ENCODE assay signal across 15 cellular contexts in genomic region chr4:22668301-22668700, GRCh38. TPM values are rescaled to one million over a fixed set of nuclear protein-coding genes. Genes with fewer than 3 reads are reported as not detected.
DNase-seq lines count a peak whose midpoint lies in the region; ATAC-seq, FAIRE-seq and TF ChIP-seq lines count a peak whose summit lies in the region.
"Had no signal": no experiment of that assay in that cellular context is flagged by ENCODE, and none has a peak within 500 bp of the region (broad histone marks: within the 10 kb centered on the region; RNA-seq: fewer than 3 reads in every experiment).

No MANE protein-coding gene starts in this region.

- no peaks in the 10 kb centered on the region for H4K20me1 ChIP-seq in astrocyte (ENCODE audit: insufficient read depth, low read length)

- no peaks in the 10 kb centered on the region for H3K36me3 ChIP-seq in astrocyte (ENCODE audit: insufficient read depth, low read length)

- H3K36me3 Mint-ChIP-seq in astrocyte (ENCODE audit: low read depth, unreplicated experiment): no peaks in the 10 kb centered on the region
- H3K36me3 Mint-ChIP-seq: stimulated activated naive B cell treated with anti-CD40 and anti-IgM and Interleukin-4, amounts not matched to agents 10 μg/mL and 1 μg/mL and 100 μg/mL, for 72 hours had no signal

- no peaks in the 10 kb centered on the region for H3K27me3 Mint-ChIP-seq in astrocyte (ENCODE audit: low read depth, unreplicated experiment)
- H3K27me3 Mint-ChIP-seq: stimulated activated naive B cell treated with anti-CD40 and anti-IgM and Interleukin-4, amounts not matched to agents 10 μg/mL and 1 μg/mL and 100 μg/mL, for 72 hours had no signal

- TF ChIP-seq CTCF in astrocyte (IDR thresholded peaks at IDR 0.05; ENCODE audit: insufficient read depth, low read depth, low read length): no peak
- no peak for TF ChIP-seq CTCF in GM13977 (IDR thresholded peaks at IDR 0.05; ENCODE audit: extremely low read depth, insufficient read depth, missing control alignments)

- H3K27ac ChIP-seq in astrocyte (ENCODE audit: low read depth, low read length): no peak overlapping the region
- H3K27ac ChIP-seq: body of pancreas had no signal

- H2AFZ ChIP-seq in astrocyte (ENCODE audit: low read depth, low read length): no peak overlapping the region

- H3K27ac Mint-ChIP-seq in astrocyte (ENCODE audit: unreplicated experiment): no peak overlapping the region
- H3K27ac Mint-ChIP-seq: stimulated activated naive B cell treated with anti-CD40 and anti-IgM and Interleukin-4, amounts not matched to agents 10 μg/mL and 1 μg/mL and 100 μg/mL, for 72 hours had no signal

- no peaks in the 10 kb centered on the region for H3K9me3 ChIP-seq in astrocyte (ENCODE audit: insufficient read depth, low read depth, low read length)
- H3K9me3 ChIP-seq: body of pancreas had no signal

- DNase-seq in ACHN (peak; percentile 4), Daoy (ENCODE audit: low read depth) (peak; percentile 1), astrocyte (ENCODE audit: low read depth) (peak; percentile 62), left lobe of liver (ENCODE audit: low spot score) (no peak), LoVo (ENCODE audit: low spot score) (no peak), GM13977 (ENCODE audit: low spot score) (no peak)
- DNase-seq in stimulated activated CD4-positive, alpha-beta T cell treated with anti-CD3 and anti-CD28 coated beads, Interleukin-4, amount 100 ng/mL, for 24 hours: no peak
- DNase-seq: body of pancreas; NCI-H146; NCI-H526 treated with DMSO at 0.1 percent for 48 hours; SHP77 treated with DMSO at 0.1 percent for 48 hours; stimulated activated CD4-positive, alpha-beta T cell treated with anti-CD3 and anti-CD28 coated beads, Interleukin-2, amount 100 ng/mL, for 48 hours; stimulated activated naive B cell treated with anti-CD40 and anti-IgM and Interleukin-4, amounts not matched to agents 10 μg/mL and 1 μg/mL and 100 μg/mL, for 72 hours had no signal

- peak; percentile 39 for ATAC-seq in left lobe of liver
- ATAC-seq in HG03354 (IDR thresholded peaks at IDR 0.05; ENCODE audit: poor library complexity, severe bottlenecking, unreplicated experiment): no peak
- ATAC-seq: body of pancreas; stimulated activated naive B cell treated with anti-CD40 and anti-IgM and Interleukin-4, amounts not matched to agents 10 μg/mL and 1 μg/mL and 100 μg/mL, for 72 hours had no signal

- peaks cover 3% of the 10 kb centered on the region for H3K4me1 ChIP-seq in astrocyte (ENCODE audit: insufficient read depth, low read length)
- H3K4me1 ChIP-seq: body of pancreas had no signal

- no peak for FAIRE-seq in astrocyte (lab: Jason Lieb, UNC)

- H3K9me3 Mint-ChIP-seq in astrocyte (ENCODE audit: unreplicated experiment): no peaks in the 10 kb centered on the region
- H3K9me3 Mint-ChIP-seq: stimulated activated naive B cell treated with anti-CD40 and anti-IgM and Interleukin-4, amounts not matched to agents 10 μg/mL and 1 μg/mL and 100 μg/mL, for 72 hours had no signal

- H3K4me3 Mint-ChIP-seq in astrocyte (ENCODE audit: unreplicated experiment): no peak overlapping the region
- H3K4me3 Mint-ChIP-seq: stimulated activated naive B cell treated with anti-CD40 and anti-IgM and Interleukin-4, amounts not matched to agents 10 μg/mL and 1 μg/mL and 100 μg/mL, for 72 hours had no signal

- peaks cover 7% of the 10 kb centered on the region for H3K4me1 Mint-ChIP-seq in astrocyte (ENCODE audit: low read depth, unreplicated experiment)

- no peaks in the 10 kb centered on the region for H3K79me2 ChIP-seq in astrocyte (ENCODE audit: insufficient read depth, low read length)

- peak overlapping the region; percentile 43 for H3K9ac ChIP-seq in astrocyte (ENCODE audit: low read length)

- in situ Hi-C loops in ACHN (cut with HindIII; ENCODE audit: low pct_ligation_motif_present, low pct_unique_long_range_greater_than_20kb, low sequenced_read_pairs) (no loop called here), GM13977 (cut with MboI; ENCODE audit: low pct_unique_long_range_greater_than_20kb, low sequenced_read_pairs, unreplicated experiment) (no loop called here)

- no peaks in the 10 kb centered on the region for H3K27me3 ChIP-seq in astrocyte (ENCODE audit: insufficient read depth, low read length)
- H3K27me3 ChIP-seq: body of pancreas had no signal

- peak overlapping the region; percentile 50 for H3K4me2 ChIP-seq in astrocyte (ENCODE audit: low read length)

- no peak overlapping the region for H3K4me3 ChIP-seq in astrocyte (ENCODE audit: insufficient read depth, low read depth, low read length)
- H3K4me3 ChIP-seq: body of pancreas, lung had no signal

RNA-seq across cellular contexts. Expression of gene GBA3, which starts 24.4 kb away (rescaled TPM):
- 0.18 TPM in 1 of 2 replicates, not detected in the other for total RNA-seq in Daoy (2014; rRNA removed; shearing (Covaris generic))
- total RNA-seq in astrocyte (not detected in 2 replicates), left lobe of liver (57.4 TPM)

Comparison
In these comparisons a context has a peak if more than half of its experiments do, and no peak if none do; other contexts are left out.
1. DNase-seq: peak in ACHN (single experiment), Daoy (single experiment) and astrocyte (single experiment); none in left lobe of liver (single experiment), stimulated activated CD4-positive, alpha-beta T cell treated with anti-CD3 and anti-CD28 coated beads, Interleukin-4, amount 100 ng/mL, for 24 hours (single experiment), LoVo (single experiment) and GM13977 (single experiment).
2. RNA of gene GBA3, which starts 24.4 kb away (total RNA-seq): 57.4 TPM in left lobe of liver (single experiment); 0.18 TPM in Daoy and not detected in astrocyte; every median in the first group is over 10 times any median in the second.